In the genomic region with DNA sequence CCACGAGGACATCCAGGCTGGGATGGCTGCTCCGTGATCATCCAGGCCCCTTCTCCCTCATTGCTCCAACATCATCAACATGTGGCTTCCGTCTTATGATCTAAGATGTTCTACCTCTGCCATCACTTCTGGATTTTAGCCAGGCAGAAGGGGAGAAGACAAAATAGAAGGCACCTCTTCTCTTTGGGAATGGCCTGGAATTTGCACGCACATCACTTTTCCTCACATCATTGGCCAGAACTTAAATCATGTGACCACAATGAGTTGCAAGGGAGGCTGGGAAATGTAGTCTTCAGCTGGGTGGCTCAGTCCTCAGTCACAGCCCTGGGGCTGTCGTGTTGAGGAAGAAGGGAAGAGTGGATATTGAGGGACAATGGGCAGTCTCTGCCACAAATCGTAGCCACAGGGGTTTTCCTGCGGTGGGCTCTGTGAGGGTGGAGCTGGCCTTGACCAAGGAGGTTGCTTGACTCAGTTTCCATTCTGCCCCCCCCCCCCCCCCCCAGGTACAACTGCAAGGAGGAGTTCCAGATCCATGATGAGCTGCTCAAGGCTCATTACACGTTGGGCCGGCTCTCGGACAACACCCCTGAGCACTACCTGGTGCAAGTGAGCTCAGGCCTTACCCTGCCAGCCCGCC, we compare ENCODE assay signal across 9 cellular contexts. TPM values are rescaled to one million over a fixed set of nuclear protein-coding genes. Genes with fewer than 3 reads are reported as not detected.
DNase-seq lines count a peak whose midpoint lies in the region; ATAC-seq and TF ChIP-seq lines count a peak whose summit lies in the region.
"Had no signal": no experiment of that assay in that cellular context is flagged by ENCODE, and none has a peak within 500 bp of the region (broad histone marks: within the 10 kb centered on the region; RNA-seq: fewer than 3 reads in every experiment).

No MANE protein-coding gene starts in this region.

- no peaks in the 10 kb centered on the region for H3K27me3 Mint-ChIP-seq in endodermal cell (ENCODE audit: insufficient read depth)

- ATAC-seq in HG03139 (IDR thresholded peaks at IDR 0.05; ENCODE audit: unreplicated experiment), result no peak

- TF ChIP-seq POLR2A in NB4 (IDR thresholded peaks at IDR 0.05; ENCODE audit: extremely low read depth, insufficient read length) (no peak), uterus (IDR thresholded peaks at IDR 0.05) (no peak)

- DNase-seq in NCI-H2227 (lab: John Stamatoyannopoulos, UW; ENCODE audit: unreplicated experiment) (peak; percentile 44), NCI-H2227 treated with DMSO at 0.1 percent for 48 hours (lab: John Stamatoyannopoulos, UW) (no peak), NB4 (ENCODE audit: low read depth) (peak; percentile 47), endodermal cell (peak; percentile 82), osteoblast (ENCODE audit: insufficient read length, low spot score, missing footprints) (peak; percentile 92), uterus (no peak), smooth muscle cell (lab: John Stamatoyannopoulos, UW; ENCODE audit: unreplicated experiment) (no peak)

- H3K9me3 Mint-ChIP-seq in endodermal cell, result no peaks in the 10 kb centered on the region

- H3K27me3 ChIP-seq in endodermal cell (ENCODE audit: control insufficient read depth, insufficient read depth, low read length, poor library complexity, severe bottlenecking) (no peaks in the 10 kb centered on the region), osteoblast (ENCODE audit: insufficient read depth, low read length) (no peaks in the 10 kb centered on the region), uterus (no peaks in the 10 kb centered on the region), smooth muscle cell (ENCODE audit: low read depth) (no peaks in the 10 kb centered on the region)
- H3K27me3 ChIP-seq: BLaER1 had no signal

- H3K79me2 ChIP-seq in osteoblast (ENCODE audit: insufficient read depth, low read length), result no peaks in the 10 kb centered on the region
- no peaks in the 10 kb centered on the region for H3K79me2 ChIP-seq in smooth muscle cell (ENCODE audit: low read depth)

- H3K4me1 ChIP-seq in endodermal cell (ENCODE audit: control insufficient read depth, insufficient read depth, low read length) (no peaks in the 10 kb centered on the region), osteoblast (ENCODE audit: insufficient read depth, low read length) (no peaks in the 10 kb centered on the region), uterus (no peaks in the 10 kb centered on the region), smooth muscle cell (ENCODE audit: low read depth) (no peaks in the 10 kb centered on the region)
- H3K4me1 ChIP-seq: BLaER1 had no signal

- H3K4me1 Mint-ChIP-seq in endodermal cell, result peaks cover 1% of the 10 kb centered on the region

- no peak overlapping the region for H3K27ac ChIP-seq in endodermal cell (ENCODE audit: low read depth, low read length)
- H3K27ac ChIP-seq in osteoblast (ENCODE audit: low read depth, low read length), result no peak overlapping the region
- H3K27ac ChIP-seq in uterus, result no peak overlapping the region
- no peak overlapping the region for H3K27ac ChIP-seq in smooth muscle cell (ENCODE audit: low read depth)

- intact Hi-C loops in uterus (cut with DNase I; ENCODE audit: low total_unique reads), result no loop called here

- H3K4me3 Mint-ChIP-seq in endodermal cell, result no peak overlapping the region

- no peak for TF ChIP-seq CTCF in NB4 (IDR thresholded peaks at IDR 0.05; ENCODE audit: low read depth, low read length)
- TF ChIP-seq CTCF in endodermal cell (conservative IDR thresholded peaks at IDR 0.05), result no peak
- TF ChIP-seq CTCF in osteoblast (IDR thresholded peaks at IDR 0.05; ENCODE audit: extremely low read depth, low read depth, low read length), result no peak
- TF ChIP-seq CTCF in uterus (IDR thresholded peaks at IDR 0.05), result no peak
- no peak for TF ChIP-seq CTCF in smooth muscle cell (IDR thresholded peaks at IDR 0.05; ENCODE audit: borderline replicate concordance, insufficient read depth, poor library complexity, severe bottlenecking)

- H3K9ac ChIP-seq in endodermal cell (ENCODE audit: extremely low read depth, low read length, poor library complexity, severe bottlenecking) (no peak overlapping the region), smooth muscle cell (ENCODE audit: low read depth) (no peak overlapping the region)
- H3K9ac ChIP-seq: BLaER1 had no signal

- H3K27ac Mint-ChIP-seq in endodermal cell, result no peak overlapping the region

- H3K36me3 ChIP-seq in endodermal cell (ENCODE audit: control insufficient read depth, insufficient read depth, low read length), result no peaks in the 10 kb centered on the region
- no peaks in the 10 kb centered on the region for H3K36me3 ChIP-seq in osteoblast (ENCODE audit: insufficient read depth, low read length)
- no peaks in the 10 kb centered on the region for H3K36me3 ChIP-seq in uterus
- no peaks in the 10 kb centered on the region for H3K36me3 ChIP-seq in smooth muscle cell (ENCODE audit: low read depth)

- H3K4me2 ChIP-seq in osteoblast (ENCODE audit: insufficient read depth, low read length) (no peak overlapping the region), smooth muscle cell (no peak overlapping the region)
- H3K4me2 ChIP-seq: BLaER1 had no signal

- H3K9me3 ChIP-seq in endodermal cell (ENCODE audit: control insufficient read depth, low read length) (no peaks in the 10 kb centered on the region), osteoblast (ENCODE audit: low read depth, low read length) (no peaks in the 10 kb centered on the region), uterus (no peaks in the 10 kb centered on the region), smooth muscle cell (replicated peaks; ENCODE audit: low read depth) (no peaks in the 10 kb centered on the region)
- H3K9me3 ChIP-seq: BLaER1 had no signal

- H3F3A ChIP-seq in smooth muscle cell (ENCODE audit: low read depth), result no peaks in the 10 kb centered on the region

- peaks cover 6% of the 10 kb centered on the region for H3K36me3 Mint-ChIP-seq in endodermal cell (ENCODE audit: low read depth)

- peak overlapping the region; percentile 28 for H2AFZ ChIP-seq in osteoblast (ENCODE audit: low read length)
- no peak overlapping the region for H2AFZ ChIP-seq in smooth muscle cell (ENCODE audit: low read depth)

- H3K4me3 ChIP-seq in NB4 (ENCODE audit: low read depth, low read length), result no peak overlapping the region
- H3K4me3 ChIP-seq in endodermal cell (ENCODE audit: low read length), result no peak overlapping the region
- H3K4me3 ChIP-seq in osteoblast (ENCODE audit: insufficient read depth, low read length), result no peak overlapping the region
- H3K4me3 ChIP-seq in uterus, result no peak overlapping the region
- H3K4me3 ChIP-seq in smooth muscle cell, result no peak overlapping the region
- H3K4me3 ChIP-seq: BLaER1 had no signal

- 80 to 86% methylated on average over 5 to 11 of the region's 11 CpGs for WGBS in endodermal cell (ENCODE audit: insufficient coverage in 1 of 2, insufficient read length in 1 of 2), 2 experiments
- WGBS in smooth muscle cell (ENCODE audit: low lambda C conversion rate), result 81% methylated on average over 11 of the region's 11 CpGs

- no peaks in the 10 kb centered on the region for H4K20me1 ChIP-seq in osteoblast (ENCODE audit: insufficient read depth, low read length)
- no peaks in the 10 kb centered on the region for H4K20me1 ChIP-seq in smooth muscle cell (ENCODE audit: low read depth)

RNA-seq across cellular contexts. Expression of a gene that starts 50.3 kb away (rescaled TPM):
- total RNA-seq in endodermal cell (10 to 100 TPM; 17.3 to 19.7 TPM), osteoblast (under 0.01 and 0.29 TPM in 2 replicates), uterus (10 to 100 TPM in 2 of 4 donors, 1 to 10 TPM in 2; 1.8 to 21.6 (median 10.3) TPM), smooth muscle cell (1.4 and 1.5 TPM in 2 replicates)
- polyA plus RNA-seq in endodermal cell (2013, experiment 1 of 2), result 12.0 TPM
- polyA plus RNA-seq in endodermal cell (2013, experiment 2 of 2), result 11.6 TPM
- 0.73 and 2.2 TPM in 2 replicates for polyA plus RNA-seq in smooth muscle cell

Comparison
In these comparisons a context has a peak if more than half of its experiments do, and no peak if none do; other contexts are left out.
1. DNase-seq: peak in NCI-H2227 (single experiment), NB4 (single experiment), endodermal cell (single experiment) and osteoblast (single experiment); none in NCI-H2227 treated with DMSO at 0.1 percent for 48 hours (single experiment), uterus (0 of 2) and smooth muscle cell (single experiment).